In the genomic region with DNA sequence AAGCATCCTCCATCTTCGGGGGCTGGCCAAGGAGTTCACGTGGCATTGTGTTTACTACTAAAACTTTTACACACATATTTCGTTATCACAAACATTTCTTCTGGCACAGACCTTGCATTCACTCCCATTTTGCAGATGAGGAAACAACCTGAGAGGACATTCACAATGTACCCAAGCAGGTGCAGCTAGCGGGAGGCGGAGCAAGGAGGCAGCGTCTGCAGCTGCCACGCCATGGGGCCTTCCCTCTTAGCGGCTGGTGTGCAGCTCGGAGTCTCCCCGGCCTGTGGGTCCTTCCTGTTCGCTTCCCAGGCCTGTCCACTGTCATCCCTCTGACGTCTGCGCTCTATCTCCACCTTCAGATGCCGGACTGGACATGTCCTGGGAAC, we compare ENCODE assay signal across 14 cellular contexts.
DNase-seq lines count a peak whose midpoint lies in the region; ATAC-seq and TF ChIP-seq lines count a peak whose summit lies in the region.
"Had no signal": no experiment of that assay in that cellular context is flagged by ENCODE, and none has a peak within 500 bp of the region (broad histone marks: within the 10 kb centered on the region; RNA-seq: fewer than 3 reads in every experiment).

No MANE protein-coding gene starts in this region.

- TF ChIP-seq CTCF in type B pancreatic cell (conservative IDR thresholded peaks at IDR 0.05): no peak

- peak; percentile 12 for DNase-seq in activated CD8-positive, alpha-beta memory T cell treated with anti-CD3 and anti-CD28 coated beads, Interleukin-2, amount 50 U/mL, for 48 hours
- DNase-seq in activated CD8-positive, alpha-beta memory T cell treated with anti-CD3 and anti-CD28 coated beads for 24 hours: no peak
- DNase-seq in left lobe of liver (ENCODE audit: low spot score) (no peak), type B pancreatic cell (ENCODE audit: extremely low spot score, unreplicated experiment) (peak; percentile 22), NCI-H146 treated with DMSO at 0.1 percent for 48 hours (lab: John Stamatoyannopoulos, UW; ENCODE audit: unreplicated experiment) (no peak), amniotic stem cell (lab: John Stamatoyannopoulos, UW) (no peak)
- DNase-seq: Caco-2; CD4-positive, CD25-positive, alpha-beta regulatory T cell; DMS153; DND-41; GOT3; HFFc6 had no signal

- peak; percentile 23 for ATAC-seq in left lobe of liver
- ATAC-seq: CD8-positive, alpha-beta T cell had no signal

- no peaks in the 10 kb centered on the region for H3K27me3 Mint-ChIP-seq in type B pancreatic cell
- H3K27me3 Mint-ChIP-seq: CD4-positive, CD25-positive, alpha-beta regulatory T cell had no signal

- H3K9me3 Mint-ChIP-seq in type B pancreatic cell: peaks cover 10% of the 10 kb centered on the region
- H3K9me3 Mint-ChIP-seq: CD8-positive, alpha-beta T cell had no signal

- no peak overlapping the region for H3K4me3 Mint-ChIP-seq in type B pancreatic cell
- H3K4me3 Mint-ChIP-seq: B cell; CD4-positive, CD25-positive, alpha-beta regulatory T cell; CD8-positive, alpha-beta T cell; HFFc6 had no signal

- no peak overlapping the region for H3K27ac Mint-ChIP-seq in type B pancreatic cell
- H3K27ac Mint-ChIP-seq: B cell; CD4-positive, CD25-positive, alpha-beta regulatory T cell; CD8-positive, alpha-beta T cell; HFFc6 had no signal

- no peaks in the 10 kb centered on the region for H3K36me3 Mint-ChIP-seq in type B pancreatic cell
- H3K36me3 Mint-ChIP-seq: CD4-positive, CD25-positive, alpha-beta regulatory T cell; CD8-positive, alpha-beta T cell had no signal

- H3K4me1 Mint-ChIP-seq in type B pancreatic cell (ENCODE audit: unreplicated experiment): no peaks in the 10 kb centered on the region
- H3K4me1 Mint-ChIP-seq: B cell had no signal

Comparison
In these comparisons a context has a peak if more than half of its experiments do, and no peak if none do; other contexts are left out.
1. DNase-seq: peak in activated CD8-positive, alpha-beta memory T cell treated with anti-CD3 and anti-CD28 coated beads, Interleukin-2, amount 50 U/mL, for 48 hours (single experiment) and type B pancreatic cell (single experiment); none in activated CD8-positive, alpha-beta memory T cell treated with anti-CD3 and anti-CD28 coated beads for 24 hours (single experiment), left lobe of liver (single experiment), NCI-H146 treated with DMSO at 0.1 percent for 48 hours (single experiment) and amniotic stem cell (single experiment).